ENCODE assay signal across 38 cellular contexts in genomic region chr2:117562654-117563053, GRCh38.
"Had no signal": no experiment of that assay in that cellular context is flagged by ENCODE, and none has a peak within 500 bp of the region (broad histone marks: within the 10 kb centered on the region; RNA-seq: fewer than 3 reads in every experiment).

No MANE protein-coding gene starts in this region.

- H3K4me3 Mint-ChIP-seq: activated B cell treated with CpG ODN at 0.5 μM for 24 hours; activated CD4-positive, alpha-beta memory T cell treated with anti-CD3 and anti-CD28 coated beads for 36 hours; activated naive CD8-positive, alpha-beta T cell treated with anti-CD3 and anti-CD28 coated beads for 36 hours; activated T-cell treated with anti-CD3 and anti-CD28 coated beads, Interleukin-2, amount 50 U/mL, for 4 hours; activated T-helper 17 cell treated with anti-CD3 and anti-CD28 coated beads, Interleukin-2, amount 50 U/mL, for 72 hours; T-cell had no signal

- ATAC-seq: activated T-cell treated with anti-CD3 and anti-CD28 coated beads, Interleukin-2, amount 50 U/mL, for 4 hours; activated T-helper 17 cell treated with anti-CD3 and anti-CD28 coated beads, Interleukin-2, amount 50 U/mL, for 72 hours; PC-3; SK-N-SH treated with all-trans-retinoic acid at 6 μM for 48 hours; T-cell had no signal

- H3K9me3 ChIP-seq: Peyer's patch had no signal

- H3K27ac Mint-ChIP-seq: activated B cell treated with CpG ODN at 0.5 μM for 24 hours; activated CD4-positive, alpha-beta memory T cell treated with anti-CD3 and anti-CD28 coated beads for 36 hours; activated naive CD8-positive, alpha-beta T cell treated with anti-CD3 and anti-CD28 coated beads for 36 hours; activated T-helper 17 cell treated with anti-CD3 and anti-CD28 coated beads, Interleukin-2, amount 50 U/mL, for 72 hours; T-cell had no signal

- H3K36me3 Mint-ChIP-seq: activated CD4-positive, alpha-beta memory T cell treated with anti-CD3 and anti-CD28 coated beads for 36 hours; activated naive CD8-positive, alpha-beta T cell treated with anti-CD3 and anti-CD28 coated beads for 36 hours; T-cell had no signal

- DNase-seq: activated B cell treated with CpG ODN at 0.5 μM for 24 hours; activated CD4-positive, alpha-beta memory T cell treated with anti-CD3 and anti-CD28 coated beads for 36 hours; activated CD4-positive, alpha-beta T cell treated with anti-CD3 and anti-CD28 coated beads for 4 hours; activated CD4-positive, alpha-beta T cell treated with anti-CD3 and anti-CD28 coated beads, Interleukin-2, amount 50 U/mL, for 1 hour; activated CD4-positive, CD25-positive, alpha-beta regulatory T cell treated with anti-CD3 and anti-CD28 coated beads, Interleukin-2, amount 50 U/mL, for 72 hours; activated CD8-positive, alpha-beta memory T cell treated with anti-CD3 and anti-CD28 coated beads, Interleukin-2, amount 50 U/mL, for 4 hours; activated effector memory CD4-positive, alpha-beta T cell treated with anti-CD3 and anti-CD28 coated beads, Interleukin-2, amount 50 U/mL, for 16 hours; activated naive CD4-positive, alpha-beta T cell; activated naive CD4-positive, alpha-beta T cell treated with anti-CD3 and anti-CD28 coated beads, Interleukin-2, amount 50 U/mL, for 16 hours; activated naive CD8-positive, alpha-beta T cell treated with anti-CD3 and anti-CD28 coated beads for 36 hours; activated T-cell treated with anti-CD3 and anti-CD28 coated beads for 4 hours; activated T-cell treated with anti-CD3 and anti-CD28 coated beads, Interleukin-2, amount 50 U/mL, for 4 hours; amniotic stem cell; aorta; brain microvascular endothelial cell; central memory CD4-positive, alpha-beta T cell; Karpas-422; KBM-7; NCI-H1048; NCI-H1436; NCI-H1694; NCI-H1930; NCI-H2081 treated with DMSO at 0.1 percent for 48 hours; NCI-H2171 treated with DMSO at 0.1 percent for 48 hours; NCI-H2227 treated with DMSO at 0.1 percent for 48 hours; NCI-H446; NCI-H510A treated with DMSO at 0.1 percent for 48 hours; NCI-H526 treated with DMSO at 0.1 percent for 48 hours; NK-92 treated with Interleukin-12 subunit alpha and Interleukin-12 subunit beta, amount 100 ng/mL, for 24 hours; PC-3; Peyer's patch; RPMI8226; SHP77 treated with DMSO at 0.1 percent for 48 hours; T-cell; T-helper 2 cell; T-helper 9 cell had no signal

- H3K27me3 Mint-ChIP-seq: activated B cell treated with CpG ODN at 0.5 μM for 24 hours; activated CD4-positive, alpha-beta memory T cell treated with anti-CD3 and anti-CD28 coated beads for 36 hours; activated naive CD8-positive, alpha-beta T cell treated with anti-CD3 and anti-CD28 coated beads for 36 hours; activated T-helper 17 cell treated with anti-CD3 and anti-CD28 coated beads, Interleukin-2, amount 50 U/mL, for 72 hours; T-cell had no signal

- H3K4me1 Mint-ChIP-seq: activated B cell treated with CpG ODN at 0.5 μM for 24 hours; activated naive CD8-positive, alpha-beta T cell treated with anti-CD3 and anti-CD28 coated beads for 36 hours; activated T-helper 17 cell treated with anti-CD3 and anti-CD28 coated beads, Interleukin-2, amount 50 U/mL, for 72 hours; T-cell had no signal
